11 cellular contexts compared by ENCODE assay signal in the genomic region with DNA sequence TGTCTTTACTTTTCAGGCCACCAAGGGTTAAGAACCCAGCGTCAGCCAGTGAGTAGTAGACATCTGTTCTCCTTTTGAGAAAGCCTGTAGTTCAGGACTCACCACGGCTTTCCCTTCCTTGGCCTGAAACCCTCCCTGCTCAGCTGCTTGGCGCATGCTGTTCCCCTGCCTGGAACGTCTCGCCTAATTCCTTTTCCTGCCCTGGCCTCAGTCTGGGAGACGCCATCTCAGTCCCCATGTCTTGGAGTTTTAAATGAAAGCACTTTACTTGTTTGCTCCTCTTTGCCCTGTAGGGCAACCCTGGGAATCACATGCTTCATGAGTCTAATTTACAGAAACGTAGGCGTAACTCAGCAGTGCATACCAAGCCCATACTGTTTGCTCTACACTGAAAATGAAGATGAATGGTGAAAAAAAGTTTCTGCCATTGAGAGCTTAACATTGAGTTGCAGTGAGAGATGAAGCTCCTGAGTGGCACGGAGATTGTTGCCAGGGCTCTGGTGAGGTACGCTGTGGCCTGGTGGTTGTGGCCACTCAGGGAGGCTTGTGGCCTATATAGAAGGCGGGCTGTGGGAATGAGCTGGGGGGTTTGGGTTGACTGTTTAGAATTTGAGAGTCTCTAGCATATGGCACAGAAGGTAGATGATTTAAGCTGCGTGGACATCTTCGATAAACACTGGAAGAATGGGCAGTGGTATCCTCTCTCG. TPM values are rescaled to one million over a fixed set of nuclear protein-coding genes. Genes with fewer than 3 reads are reported as not detected.
A peak's percentile ranks its signal among the peaks of the same experiment; 100 is the strongest.
DNase-seq lines count a peak whose midpoint lies in the region; ATAC-seq and TF ChIP-seq lines count a peak whose summit lies in the region.
"Had no signal": no experiment of that assay in that cellular context is flagged by ENCODE, and none has a peak within 500 bp of the region (broad histone marks: within the 10 kb centered on the region; RNA-seq: fewer than 3 reads in every experiment).

No MANE protein-coding gene starts in this region.

- no peak overlapping the region for H3K4me3 ChIP-seq in Caco-2 (ENCODE audit: low read depth, low read length)

- H3K36me3 Mint-ChIP-seq in Caco-2 (ENCODE audit: insufficient read depth, unreplicated experiment), result peaks cover 55% of the 10 kb centered on the region
- H3K36me3 Mint-ChIP-seq in dendritic cell treated with granulocyte-macrophage colony-stimulating factor and Interleukin-4, amounts not matched to agents 40 ng/mL and 50 ng/mL, for 4 days (ENCODE audit: low read depth), result peaks cover 7% of the 10 kb centered on the region

- H3K9me3 Mint-ChIP-seq in Caco-2 (ENCODE audit: unreplicated experiment), result no peaks in the 10 kb centered on the region
- H3K9me3 Mint-ChIP-seq in dendritic cell treated with granulocyte-macrophage colony-stimulating factor and Interleukin-4, amounts not matched to agents 40 ng/mL and 50 ng/mL, for 4 days, result no peaks in the 10 kb centered on the region

- POLR2A ChIA-PET in Caco-2 (lab: Charles Lee), result interaction anchor here (0.7 kb wide), 1 partner anchor 49 kb away, joined by 3 read pairs; no protein-coding TSS in a partner anchor

- no peaks in the 10 kb centered on the region for H3K27me3 Mint-ChIP-seq in Caco-2 (ENCODE audit: insufficient read depth, unreplicated experiment)
- H3K27me3 Mint-ChIP-seq in dendritic cell treated with granulocyte-macrophage colony-stimulating factor and Interleukin-4, amounts not matched to agents 40 ng/mL and 50 ng/mL, for 4 days, result no peaks in the 10 kb centered on the region

- intact Hi-C loops in Caco-2 (cut with micrococcal nuclease; ENCODE audit: unreplicated experiment) (no loop called here), posterior vena cava (cut with DNase I) (no loop called here)
- intact Hi-C loops in dendritic cell treated with granulocyte-macrophage colony-stimulating factor and Interleukin-4, amounts not matched to agents 40 ng/mL and 50 ng/mL, for 4 days (cut with micrococcal nuclease), result loop anchor here (5.0 kb wide), 1 partner anchor 36 kb away; no protein-coding TSS in a partner anchor

- H3K4me3 Mint-ChIP-seq in Caco-2 (ENCODE audit: unreplicated experiment), result no peak overlapping the region
- H3K4me3 Mint-ChIP-seq in dendritic cell treated with granulocyte-macrophage colony-stimulating factor and Interleukin-4, amounts not matched to agents 40 ng/mL and 50 ng/mL, for 4 days, result no peak overlapping the region

- CTCF ChIA-PET in Caco-2 (lab: Charles Lee), result no interaction called here

- no TSS peak for BruUV-seq in Caco-2 (replicated peaks; lab: Mats Ljungman, UMichigan)

- peaks cover 41% of the 10 kb centered on the region for H3K4me1 Mint-ChIP-seq in Caco-2 (ENCODE audit: low read depth, unreplicated experiment)
- H3K4me1 Mint-ChIP-seq in dendritic cell treated with granulocyte-macrophage colony-stimulating factor and Interleukin-4, amounts not matched to agents 40 ng/mL and 50 ng/mL, for 4 days (ENCODE audit: low read depth), result peaks cover 72% of the 10 kb centered on the region

- peak overlapping the region; percentile 75 for H3K27ac Mint-ChIP-seq in Caco-2 (ENCODE audit: unreplicated experiment)
- H3K27ac Mint-ChIP-seq in dendritic cell treated with granulocyte-macrophage colony-stimulating factor and Interleukin-4, amounts not matched to agents 40 ng/mL and 50 ng/mL, for 4 days, result peak overlapping the region; percentile 73

- H3K36me3 ChIP-seq in Caco-2 (ENCODE audit: control insufficient read depth, insufficient read depth, low read length), result no peaks in the 10 kb centered on the region; the same call in 1 of the 2 replicates

- no peak for TF ChIP-seq CTCF in Caco-2 (IDR thresholded peaks at IDR 0.05; ENCODE audit: insufficient read depth in 1 of 2, low read depth in 1 of 2, low read length in 1 of 2, severe bottlenecking in 1 of 2, unreplicated experiment in 1 of 2)

- H3K27me3 ChIP-seq in Caco-2 (replicated peaks; ENCODE audit: control insufficient read depth, insufficient read depth, low read length), result no peaks in the 10 kb centered on the region

- H3K9me3 ChIP-seq in Caco-2, result no peaks in the 10 kb centered on the region

- DNase-seq in Caco-2, result no peak
- DNase-seq in NCI-H446 treated with DMSO at 0.1 percent for 48 hours (lab: John Stamatoyannopoulos, UW), result peak; percentile 20
- DNase-seq in posterior vena cava (ENCODE audit: low spot score), result peak; percentile 59
- DNase-seq in DMS153 (lab: John Stamatoyannopoulos, UW), result no peak
- DNase-seq in nucleus accumbens (lab: John Stamatoyannopoulos, UW), result no peak
- no peak for DNase-seq in mesenteric fat pad (ENCODE audit: low spot score)
- DNase-seq: NCI-H1105 treated with DMSO at 0.1 percent for 48 hours; SIG-M5; stimulated activated CD4-positive, alpha-beta T cell treated with anti-CD3 and anti-CD28 coated beads, Interleukin-4, amount 100 ng/mL, for 1 hour had no signal

- ATAC-seq in HG02973 (IDR thresholded peaks at IDR 0.05; ENCODE audit: unreplicated experiment), result no peak

- peaks cover 28% of the 10 kb centered on the region for H3K4me1 ChIP-seq in Caco-2

RNA-seq across cellular contexts. Expression of a gene that starts 52.8 kb away (rescaled TPM):
- total RNA-seq in Caco-2 (2022) (118 and 126 TPM in 2 replicates), posterior vena cava (10 to 100 TPM; 54.3 to 70.9 TPM), mesenteric fat pad (98.9 TPM)

RNA-seq across cellular contexts. Expression of a gene that starts 57.1 kb away (rescaled TPM):
- total RNA-seq in Caco-2 (2022), result 3.1 and 3.8 TPM in 2 replicates
- total RNA-seq in posterior vena cava, result under 1 TPM; 0.46 to 1.00 TPM
- 0.74 TPM for total RNA-seq in mesenteric fat pad

RNA-seq across cellular contexts. Expression of a gene that starts 57.8 kb away (rescaled TPM):
- 345 and 355 TPM in 2 replicates for total RNA-seq in Caco-2 (2022)
- 100 to 1,000 TPM; 217 to 248 TPM for total RNA-seq in posterior vena cava
- total RNA-seq in mesenteric fat pad, result 295 TPM

Comparison
In these comparisons a context has a peak if more than half of its experiments do, and no peak if none do; other contexts are left out.
1. DNase-seq: peak in NCI-H446 treated with DMSO at 0.1 percent for 48 hours (single experiment) and posterior vena cava (single experiment); none in Caco-2 (0 of 2), DMS153 (single experiment), nucleus accumbens (0 of 56) and mesenteric fat pad (single experiment).